Comparison of ENCODE assay signal across 7 cellular contexts in genomic region chr1:2212542-2213491, GRCh38.
A peak's percentile ranks its signal among the peaks of the same experiment; 100 is the strongest.
DNase-seq lines count a peak whose midpoint lies in the region; ATAC-seq and TF ChIP-seq lines count a peak whose summit lies in the region.

No MANE protein-coding gene starts in this region.

- no peak for ATAC-seq in HG02588 (IDR thresholded peaks at IDR 0.05; ENCODE audit: unreplicated experiment)

- H3K27ac ChIP-seq in muscle layer of colon (ENCODE audit: low read depth, low read length) (peak overlapping the region; percentile 89), tibial artery (peak overlapping the region; percentile 91 to 100)

- DNase-seq in GM10248 (ENCODE audit: extremely low spot score) (peak; percentile 50), NCI-H69 (lab: John Stamatoyannopoulos, UW) (peak; percentile 79), fibroblast of mammary gland (ENCODE audit: low read depth) (peak; percentile 95), tibial artery (peak; percentile 95 to 98)
- peak; percentile 54 for DNase-seq in activated naive CD4-positive, alpha-beta T cell treated with Interleukin-2 at 50 U/mL for 16 hours

- H3K4me3 ChIP-seq in fibroblast of mammary gland (ENCODE audit: control insufficient read depth, low read depth, low read length) (peak overlapping the region; percentile 11), muscle layer of colon (ENCODE audit: low read depth in 1 of 2, low read length in 2 of 2) (peak overlapping the region; percentile 1 to 56), tibial artery (peak overlapping the region; percentile 33 to 51)

- intact Hi-C loops in tibial artery (cut with DNase I; ENCODE audit: low total_unique reads): no loop called here

- H3K9me3 ChIP-seq in muscle layer of colon (ENCODE audit: low read length): no peaks in the 10 kb centered on the region
- H3K9me3 ChIP-seq in tibial artery: no peaks in the 10 kb centered on the region

- TF ChIP-seq CTCF in GM10248 (IDR thresholded peaks at IDR 0.05; ENCODE audit: control extremely low read depth, extremely low read depth, low read depth, missing control alignments): peak; percentile 13
- peak; percentile 17 for TF ChIP-seq CTCF in fibroblast of mammary gland (conservative IDR thresholded peaks at IDR 0.05; ENCODE audit: control insufficient read depth, insufficient read depth, low read depth, low read length)
- TF ChIP-seq CTCF in tibial artery (IDR thresholded peaks at IDR 0.05): peak; percentile 10 to 54

- H3K9ac ChIP-seq in muscle layer of colon (ENCODE audit: low read length): peak overlapping the region; percentile 83

- no peaks in the 10 kb centered on the region for H3K27me3 ChIP-seq in muscle layer of colon (ENCODE audit: control insufficient read depth in 1 of 2, insufficient read depth in 2 of 2, low read length in 2 of 2)
- no peaks in the 10 kb centered on the region for H3K27me3 ChIP-seq in tibial artery

- CTCF ChIA-PET in GM10248 (lab: Yijun Ruan, JAX): interaction anchor here (0.8 to 1.6 kb wide), 2 partner anchors 9 to 12 kb away, joined by 3 to 4 read pairs; no protein-coding TSS in a partner anchor

- POLR2A ChIA-PET in GM10248 (lab: Yijun Ruan, JAX): no interaction called here

- H3K4me1 ChIP-seq in muscle layer of colon (ENCODE audit: insufficient read depth, low read length) (peaks cover 47% of the 10 kb centered on the region), tibial artery (peaks cover 24 to 70% (median 65%) of the 10 kb centered on the region in 4 donors)

- no peaks in the 10 kb centered on the region for H3K36me3 ChIP-seq in muscle layer of colon (ENCODE audit: insufficient read depth, low read length)
- no peaks in the 10 kb centered on the region for H3K36me3 ChIP-seq in tibial artery
